Comparison of ENCODE assay signal across 8 cellular contexts in the genomic region with DNA sequence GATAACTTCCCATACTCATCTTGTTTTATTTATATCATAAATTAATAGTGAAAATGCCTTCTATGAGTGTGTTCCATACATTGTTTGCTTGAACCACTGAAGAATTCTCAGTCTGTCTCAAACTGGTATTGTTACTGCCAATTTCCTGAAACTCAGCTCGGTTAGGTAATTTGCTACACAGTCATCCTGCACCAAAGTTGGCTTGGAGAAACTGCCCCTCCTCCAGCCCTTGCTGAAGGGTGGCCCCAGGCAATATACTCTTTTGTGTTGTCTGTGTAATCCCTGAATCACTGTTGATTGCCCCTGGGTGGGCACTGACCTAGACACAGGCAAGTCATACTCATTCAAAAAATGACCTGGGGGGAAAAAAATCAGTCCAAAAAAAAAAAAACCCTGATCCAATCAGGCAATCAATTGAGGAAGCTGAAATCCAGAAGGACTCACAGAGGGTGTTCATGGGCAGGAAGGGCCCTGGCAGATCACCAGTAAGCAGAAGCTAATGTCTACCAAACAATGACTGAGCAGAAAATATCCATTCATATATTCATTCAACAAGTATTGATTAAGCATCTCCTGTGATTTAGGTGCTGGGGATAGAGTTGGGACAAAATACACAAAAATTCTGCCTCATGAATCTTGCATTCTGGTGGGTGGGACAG. TPM values are rescaled to one million over a fixed set of nuclear protein-coding genes. Genes with fewer than 3 reads are reported as not detected.
DNase-seq lines count a peak whose midpoint lies in the region; FAIRE-seq and TF ChIP-seq lines count a peak whose summit lies in the region.

No MANE protein-coding gene starts in this region.

- H3K27ac ChIP-seq in endodermal cell (ENCODE audit: low read depth, low read length), result no peak overlapping the region

- H3K9ac ChIP-seq in endodermal cell (ENCODE audit: extremely low read depth, low read length, poor library complexity, severe bottlenecking), result no peak overlapping the region

- H3K36me3 Mint-ChIP-seq in endodermal cell (ENCODE audit: low read depth), result no peaks in the 10 kb centered on the region
- H3K36me3 Mint-ChIP-seq in progenitor cell of endocrine pancreas (ENCODE audit: insufficient read depth), result no peaks in the 10 kb centered on the region

- no peak for TF ChIP-seq CTCF in endodermal cell (conservative IDR thresholded peaks at IDR 0.05)
- TF ChIP-seq CTCF in progenitor cell of endocrine pancreas (IDR thresholded peaks at IDR 0.05; ENCODE audit: unreplicated experiment), result no peak

- DNase-seq in CD1c-positive myeloid dendritic cell (ENCODE audit: extremely low spot score) (peak; percentile 50), GM19239 (ENCODE audit: insufficient read length, low spot score) (no peak), Kasumi-1 (lab: John Stamatoyannopoulos, UW) (peak; percentile 29 to 32), endodermal cell (no peak), HT-29 (ENCODE audit: low spot score) (no peak), progenitor cell of endocrine pancreas (ENCODE audit: low spot score, unreplicated experiment) (no peak), HEK293T (ENCODE audit: extremely low spot score) (no peak), amniotic stem cell (lab: John Stamatoyannopoulos, UW) (no peak)

- CTCF ChIA-PET in HEK293T (lab: Yijun Ruan, JAX), result no interaction called here

- no peaks in the 10 kb centered on the region for H3K27me3 ChIP-seq in endodermal cell (ENCODE audit: control insufficient read depth, insufficient read depth, low read length, poor library complexity, severe bottlenecking)

- H3K4me3 ChIP-seq in endodermal cell (ENCODE audit: low read length), result no peak overlapping the region

- H3K27ac Mint-ChIP-seq in endodermal cell (peak overlapping the region; percentile 72), progenitor cell of endocrine pancreas (no peak overlapping the region)

- peaks cover 23% of the 10 kb centered on the region for H3K4me1 Mint-ChIP-seq in endodermal cell
- H3K4me1 Mint-ChIP-seq in progenitor cell of endocrine pancreas (ENCODE audit: low read depth), result peaks cover 32% of the 10 kb centered on the region

- H3K9me3 Mint-ChIP-seq in endodermal cell (no peaks in the 10 kb centered on the region), progenitor cell of endocrine pancreas (ENCODE audit: low read depth) (no peaks in the 10 kb centered on the region)

- no peak overlapping the region for H3K4me3 Mint-ChIP-seq in endodermal cell
- H3K4me3 Mint-ChIP-seq in progenitor cell of endocrine pancreas (ENCODE audit: low read depth), result no peak overlapping the region

- peak; percentile 33 for FAIRE-seq in GM19239 (lab: Jason Lieb, UNC)

- POLR2A ChIA-PET in HEK293T (lab: Yijun Ruan, JAX), result no interaction called here

- no peaks in the 10 kb centered on the region for H3K36me3 ChIP-seq in endodermal cell (ENCODE audit: control insufficient read depth, insufficient read depth, low read length)

- H3K27me3 Mint-ChIP-seq in endodermal cell (ENCODE audit: insufficient read depth), result peaks cover 6% of the 10 kb centered on the region
- no peaks in the 10 kb centered on the region for H3K27me3 Mint-ChIP-seq in progenitor cell of endocrine pancreas

- 52 to 80% methylated on average over 1 of the region's 1 CpG for WGBS in endodermal cell (ENCODE audit: insufficient coverage in 1 of 2, insufficient read length in 1 of 2), 2 experiments

- H3K9me3 ChIP-seq in endodermal cell (ENCODE audit: control insufficient read depth, low read length), result peaks cover 4% of the 10 kb centered on the region

- no peaks in the 10 kb centered on the region for H3K4me1 ChIP-seq in endodermal cell (ENCODE audit: control insufficient read depth, insufficient read depth, low read length)

TF ChIP-seq in HEK293T, 16 proteins besides CTCF, POLR2A, EP300 and RAD21:
- no peak for TF ChIP-seq SP1 (IDR thresholded peaks at IDR 0.05)

RNA-seq across cellular contexts. Expression of a gene that starts 3.8 kb away (rescaled TPM):
- total RNA-seq in endodermal cell (10 to 100 TPM; 51.3 to 75.4 TPM), progenitor cell of endocrine pancreas (101 and 108 TPM in 2 replicates)
- polyA plus RNA-seq in endodermal cell (2013, experiment 1 of 2), result 63.4 TPM
- polyA plus RNA-seq in endodermal cell (2013, experiment 2 of 2), result 59.7 TPM
- 0.97 and 7.0 TPM in 2 replicates for total RNA-seq in HT-29 (2014; rRNA removed; shearing (Covaris generic))

Comparison
In these comparisons a context has a peak if more than half of its experiments do, and no peak if none do; other contexts are left out.
1. DNase-seq: peak in CD1c-positive myeloid dendritic cell (single experiment) and Kasumi-1 (2 of 2); none in GM19239 (single experiment), endodermal cell (single experiment), HT-29 (single experiment), progenitor cell of endocrine pancreas (single experiment), HEK293T (single experiment) and amniotic stem cell (single experiment).